Comparison of ENCODE assay signal across 8 cellular contexts in genomic region chr10:62732841-62733653, GRCh38.
DNase-seq lines count a peak whose midpoint lies in the region; ATAC-seq and TF ChIP-seq lines count a peak whose summit lies in the region.

No MANE protein-coding gene starts in this region.

- H4K20me1 ChIP-seq in Loucy (ENCODE audit: insufficient read depth, low read length, poor library complexity, severe bottlenecking) = no peaks in the 10 kb centered on the region
- no peaks in the 10 kb centered on the region for H4K20me1 ChIP-seq in osteoblast (ENCODE audit: insufficient read depth, low read length)

- TF ChIP-seq CTCF in Loucy (conservative IDR thresholded peaks at IDR 0.05; ENCODE audit: low read length) (no peak), osteoblast (IDR thresholded peaks at IDR 0.05; ENCODE audit: extremely low read depth, low read depth, low read length) (no peak), upper lobe of right lung (IDR thresholded peaks at IDR 0.05) (no peak), omental fat pad (IDR thresholded peaks at IDR 0.05) (no peak)

- no peaks in the 10 kb centered on the region for H3K27me3 ChIP-seq in Loucy (ENCODE audit: insufficient read depth, low read length, poor library complexity, severe bottlenecking)
- peaks cover 17% of the 10 kb centered on the region for H3K27me3 ChIP-seq in osteoblast (ENCODE audit: insufficient read depth, low read length)
- no peaks in the 10 kb centered on the region for H3K27me3 ChIP-seq in upper lobe of right lung

- DNase-seq in ELR (ENCODE audit: low read depth) (peak; percentile 86), osteoblast (ENCODE audit: insufficient read length, low spot score, missing footprints) (peak; percentile 8), upper lobe of right lung (no peak), AG08396 (ENCODE audit: low spot score) (no peak), omental fat pad (ENCODE audit: low spot score) (no peak)
- DNase-seq in activated T-cell treated with anti-CD3 and anti-CD28 coated beads, Interleukin-2, amount 50 U/mL, for 4 hours = peak; percentile 62

- intact Hi-C loops in upper lobe of right lung (cut with DNase I) = no loop called here

- H3K9ac ChIP-seq in Loucy (ENCODE audit: low read depth, low read length, poor library complexity, severe bottlenecking) = no peak overlapping the region

- ATAC-seq in GM21786 (IDR thresholded peaks at IDR 0.05; ENCODE audit: unreplicated experiment) (peak; percentile 84), upper lobe of right lung (no peak), omental fat pad (ENCODE audit: low FRiP score) (no peak)
- ATAC-seq in activated T-cell treated with anti-CD3 and anti-CD28 coated beads, Interleukin-2, amount 50 U/mL, for 4 hours = peak; percentile 89 to 92

- H3K79me2 ChIP-seq in Loucy (ENCODE audit: insufficient read depth, low read length) (no peaks in the 10 kb centered on the region), osteoblast (ENCODE audit: insufficient read depth, low read length) (no peaks in the 10 kb centered on the region)

- H3K36me3 ChIP-seq in Loucy (ENCODE audit: insufficient read depth, low read length) = no peaks in the 10 kb centered on the region
- H3K36me3 ChIP-seq in osteoblast (ENCODE audit: insufficient read depth, low read length) = no peaks in the 10 kb centered on the region
- no peaks in the 10 kb centered on the region for H3K36me3 ChIP-seq in upper lobe of right lung

- H3K4me1 ChIP-seq in Loucy (ENCODE audit: insufficient read depth, low read length, poor library complexity, severe bottlenecking) (peaks cover 8% of the 10 kb centered on the region), osteoblast (ENCODE audit: insufficient read depth, low read length) (no peaks in the 10 kb centered on the region), upper lobe of right lung (peaks cover 3% of the 10 kb centered on the region)

- H3K9me3 ChIP-seq in Loucy (ENCODE audit: insufficient read depth, low read depth, low read length) (no peaks in the 10 kb centered on the region), osteoblast (ENCODE audit: low read depth, low read length) (no peaks in the 10 kb centered on the region), upper lobe of right lung (no peaks in the 10 kb centered on the region)

- H3K4me2 ChIP-seq in Loucy (ENCODE audit: low read depth, low read length, poor library complexity, severe bottlenecking) = peak overlapping the region; percentile 30
- no peak overlapping the region for H3K4me2 ChIP-seq in osteoblast (ENCODE audit: insufficient read depth, low read length)

- no peaks in the 10 kb centered on the region for H3K36me3 Mint-ChIP-seq in activated T-cell treated with anti-CD3 and anti-CD28 coated beads, Interleukin-2, amount 50 U/mL, for 4 hours (ENCODE audit: insufficient read depth)

- H3F3A ChIP-seq in Loucy (ENCODE audit: low read depth) = no peaks in the 10 kb centered on the region

- H3K4me3 ChIP-seq in Loucy (ENCODE audit: low read length, poor library complexity, severe bottlenecking) = no peak overlapping the region
- H3K4me3 ChIP-seq in osteoblast (ENCODE audit: insufficient read depth, low read length) = no peak overlapping the region
- H3K4me3 ChIP-seq in upper lobe of right lung = no peak overlapping the region

- no peak overlapping the region for H3K27ac ChIP-seq in osteoblast (ENCODE audit: low read depth, low read length)
- H3K27ac ChIP-seq in upper lobe of right lung = no peak overlapping the region

- H3K4me3 Mint-ChIP-seq in activated T-cell treated with anti-CD3 and anti-CD28 coated beads, Interleukin-2, amount 50 U/mL, for 4 hours = peak overlapping the region; percentile 12

- H3K9me3 Mint-ChIP-seq in activated T-cell treated with anti-CD3 and anti-CD28 coated beads, Interleukin-2, amount 50 U/mL, for 4 hours = no peaks in the 10 kb centered on the region

- no peak overlapping the region for H2AFZ ChIP-seq in Loucy (ENCODE audit: low read length)
- no peak overlapping the region for H2AFZ ChIP-seq in osteoblast (ENCODE audit: low read length)

- no peaks in the 10 kb centered on the region for H3K9me2 ChIP-seq in Loucy (replicated peaks; ENCODE audit: low read depth, low read length)

- peaks cover 21% of the 10 kb centered on the region for H3K4me1 Mint-ChIP-seq in activated T-cell treated with anti-CD3 and anti-CD28 coated beads, Interleukin-2, amount 50 U/mL, for 4 hours (ENCODE audit: low read depth)

- H3K27me3 Mint-ChIP-seq in activated T-cell treated with anti-CD3 and anti-CD28 coated beads, Interleukin-2, amount 50 U/mL, for 4 hours (ENCODE audit: low read depth) = no peaks in the 10 kb centered on the region

Comparison
In these comparisons a context has a peak if more than half of its experiments do, and no peak if none do; other contexts are left out.
1. DNase-seq: peak in ELR (single experiment), activated T-cell treated with anti-CD3 and anti-CD28 coated beads, Interleukin-2, amount 50 U/mL, for 4 hours (single experiment) and osteoblast (single experiment); none in upper lobe of right lung (single experiment), AG08396 (single experiment) and omental fat pad (single experiment).
2. ATAC-seq: peak in GM21786 (single experiment) and activated T-cell treated with anti-CD3 and anti-CD28 coated beads, Interleukin-2, amount 50 U/mL, for 4 hours (2 of 2); none in upper lobe of right lung (single experiment) and omental fat pad (single experiment).